8 cellular contexts compared by ENCODE assay signal in the genomic region with DNA sequence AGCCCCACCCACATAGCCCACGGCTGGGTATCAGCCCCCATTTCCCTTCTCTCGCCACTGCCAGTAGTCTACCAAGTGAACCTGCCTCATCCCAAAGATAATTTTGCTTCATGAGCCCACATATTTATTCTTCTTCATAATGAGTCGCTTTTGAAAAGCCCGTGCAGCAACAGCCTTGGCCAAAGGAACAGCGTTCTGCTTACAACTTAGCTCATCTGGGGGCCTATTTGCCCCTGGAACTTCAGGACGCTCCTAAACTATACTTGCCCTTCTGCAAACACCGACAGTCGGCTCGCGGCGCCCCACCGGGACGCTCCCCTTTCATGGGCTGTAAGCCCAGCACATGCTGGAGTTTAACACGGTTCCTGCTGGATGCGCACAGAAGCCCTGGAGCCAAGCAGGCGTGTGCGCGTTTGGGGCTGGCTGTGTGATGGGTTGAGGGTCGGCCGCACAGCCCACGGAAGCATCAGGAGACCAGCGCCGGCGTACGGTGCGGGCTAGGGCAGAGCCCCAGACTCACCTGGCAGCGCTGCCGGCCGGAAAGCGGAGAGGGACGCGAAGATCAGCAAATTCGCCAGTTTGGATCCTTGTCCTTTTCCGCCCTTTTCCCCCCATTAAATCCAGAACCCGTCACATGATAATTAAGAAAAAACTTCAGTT. TPM values are rescaled to one million over a fixed set of nuclear protein-coding genes. Genes with fewer than 3 reads are reported as not detected.
DNase-seq lines count a peak whose midpoint lies in the region; ATAC-seq, FAIRE-seq and TF ChIP-seq lines count a peak whose summit lies in the region.

No MANE protein-coding gene starts in this region.

- H3K4me3 Mint-ChIP-seq in CD8-positive, alpha-beta memory T cell = peak overlapping the region; percentile 91 to 99 (median 96)
- H3K4me3 Mint-ChIP-seq in activated CD4-positive, alpha-beta memory T cell treated with anti-CD3 and anti-CD28 coated beads, Interleukin-2, amount 10 ng/mL, durations not matched to agents 7 days and 5 days = peak overlapping the region; percentile 92

- peak overlapping the region; percentile 91 for H3K4me3 ChIP-seq in CD8-positive, alpha-beta memory T cell (ENCODE audit: low read length)
- peak overlapping the region; percentile 97 for H3K4me3 ChIP-seq in left ventricle myocardium inferior

- H3K9me3 ChIP-seq in CD8-positive, alpha-beta memory T cell (ENCODE audit: low read length) = no peaks in the 10 kb centered on the region
- H3K9me3 ChIP-seq in left ventricle myocardium inferior (replicated peaks) = no peaks in the 10 kb centered on the region

- peaks cover 68 to 83% (median 79%) of the 10 kb centered on the region in 3 donors for H3K4me1 Mint-ChIP-seq in CD8-positive, alpha-beta memory T cell
- H3K4me1 Mint-ChIP-seq in activated CD4-positive, alpha-beta memory T cell treated with anti-CD3 and anti-CD28 coated beads, Interleukin-2, amount 10 ng/mL, durations not matched to agents 7 days and 5 days = peaks cover 61% of the 10 kb centered on the region

- H3K36me3 Mint-ChIP-seq in CD8-positive, alpha-beta memory T cell = peaks cover 0 to 28% (median 4%) of the 10 kb centered on the region in 3 donors
- H3K36me3 Mint-ChIP-seq in activated CD4-positive, alpha-beta memory T cell treated with anti-CD3 and anti-CD28 coated beads, Interleukin-2, amount 10 ng/mL, durations not matched to agents 7 days and 5 days (ENCODE audit: low read depth) = peaks cover 67% of the 10 kb centered on the region

- peak overlapping the region; percentile 82 for H3K27ac ChIP-seq in CD8-positive, alpha-beta memory T cell (ENCODE audit: low read depth, low read length)
- peak overlapping the region; percentile 88 for H3K27ac ChIP-seq in left ventricle myocardium inferior (replicated peaks)

- TF ChIP-seq CTCF in left ventricle myocardium inferior (IDR thresholded peaks at IDR 0.05; ENCODE audit: borderline replicate concordance) = no peak
- no peak for TF ChIP-seq CTCF in D721Med (IDR thresholded peaks at IDR 0.05; ENCODE audit: insufficient read depth, missing control alignments)

- CTCF ChIA-PET in CD8-positive, alpha-beta memory T cell (lab: Charles Lee) = interaction anchor here (0.8 to 1.8 kb wide), 4 partner anchors 15 to 139 kb away, joined by 3 to 5 read pairs (median 4); no protein-coding TSS in a partner anchor
- CTCF ChIA-PET in activated CD4-positive, alpha-beta memory T cell treated with anti-CD3 and anti-CD28 coated beads, Interleukin-2, amount 10 ng/mL, durations not matched to agents 7 days and 5 days (lab: Charles Lee) = interaction anchor here (0.6 to 2.5 kb wide), 11 partner anchors 12 to 146 kb away, joined by 3 to 13 read pairs (median 6); no protein-coding TSS in a partner anchor

- no peaks in the 10 kb centered on the region for H3K36me3 ChIP-seq in CD8-positive, alpha-beta memory T cell (ENCODE audit: insufficient read depth, low read length)
- peaks cover 15% of the 10 kb centered on the region for H3K36me3 ChIP-seq in left ventricle myocardium inferior

- peaks cover 45% of the 10 kb centered on the region for H3K4me1 ChIP-seq in CD8-positive, alpha-beta memory T cell (ENCODE audit: insufficient read depth, low read length)
- peaks cover 61% of the 10 kb centered on the region for H3K4me1 ChIP-seq in left ventricle myocardium inferior

- no peaks in the 10 kb centered on the region for H3K9me3 Mint-ChIP-seq in CD8-positive, alpha-beta memory T cell
- H3K9me3 Mint-ChIP-seq in activated CD4-positive, alpha-beta memory T cell treated with anti-CD3 and anti-CD28 coated beads, Interleukin-2, amount 10 ng/mL, durations not matched to agents 7 days and 5 days = no peaks in the 10 kb centered on the region

- H3K27me3 ChIP-seq in CD8-positive, alpha-beta memory T cell (ENCODE audit: insufficient read depth, low read length, poor library complexity, severe bottlenecking) = no peaks in the 10 kb centered on the region
- H3K27me3 ChIP-seq in left ventricle myocardium inferior (ENCODE audit: low read depth) = no peaks in the 10 kb centered on the region

- POLR2A ChIA-PET in CD8-positive, alpha-beta memory T cell (lab: Charles Lee) = interaction anchor here (0.7 to 1.1 kb wide), 4 partner anchors 14 to 222 kb away, joined by 3 to 5 read pairs (median 4); a partner anchor contains a TSS
- POLR2A ChIA-PET in activated CD4-positive, alpha-beta memory T cell treated with anti-CD3 and anti-CD28 coated beads, Interleukin-2, amount 10 ng/mL, durations not matched to agents 7 days and 5 days (lab: Charles Lee) = interaction anchor here (0.9 to 3.4 kb wide), 13 partner anchors 12 to 222 kb away, joined by 3 to 50 read pairs (median 6); a partner anchor contains a TSS

- FAIRE-seq in D721Med (lab: Jason Lieb, UNC) = no peak

- no peaks in the 10 kb centered on the region for H3K27me3 Mint-ChIP-seq in CD8-positive, alpha-beta memory T cell
- H3K27me3 Mint-ChIP-seq in activated CD4-positive, alpha-beta memory T cell treated with anti-CD3 and anti-CD28 coated beads, Interleukin-2, amount 10 ng/mL, durations not matched to agents 7 days and 5 days = no peaks in the 10 kb centered on the region

- no peak for DNase-seq in CD8-positive, alpha-beta memory T cell
- DNase-seq in activated CD4-positive, alpha-beta memory T cell treated with anti-CD3 and anti-CD28 coated beads, Interleukin-2, amount 10 ng/mL, durations not matched to agents 7 days and 5 days = no peak
- DNase-seq in left ventricle myocardium inferior (peak; percentile 35), sciatic nerve (ENCODE audit: low spot score) (no peak), D721Med (ENCODE audit: insufficient read length, low spot score) (no peak), DMS153 treated with DMSO at 0.1 percent for 48 hours (lab: John Stamatoyannopoulos, UW; ENCODE audit: unreplicated experiment) (no peak)

- intact Hi-C loops in left ventricle myocardium inferior (cut with micrococcal nuclease) (no loop called here), sciatic nerve (cut with DNase I) (no loop called here)

- ATAC-seq in GM19351 (IDR thresholded peaks at IDR 0.05; ENCODE audit: unreplicated experiment) (peak; percentile 28), HG03175 (IDR thresholded peaks at IDR 0.05; ENCODE audit: unreplicated experiment) (peak; percentile 32), sciatic nerve (peak; percentile 48)

- H3K27ac Mint-ChIP-seq in CD8-positive, alpha-beta memory T cell = peak overlapping the region; percentile 70 to 98 (median 93)
- peak overlapping the region; percentile 87 for H3K27ac Mint-ChIP-seq in activated CD4-positive, alpha-beta memory T cell treated with anti-CD3 and anti-CD28 coated beads, Interleukin-2, amount 10 ng/mL, durations not matched to agents 7 days and 5 days

RNA-seq across cellular contexts. Expression of a gene that starts 0.4 kb away (rescaled TPM):
- total RNA-seq in CD8-positive, alpha-beta memory T cell = 1 to 10 TPM; 7.6 to 8.9 TPM
- polyA plus RNA-seq in CD8-positive, alpha-beta memory T cell = 24.2 TPM
- 10 to 100 TPM; 25.0 to 25.4 TPM for total RNA-seq in activated CD4-positive, alpha-beta memory T cell treated with anti-CD3 and anti-CD28 coated beads, Interleukin-2, amount 10 ng/mL, durations not matched to agents 7 days and 5 days
- total RNA-seq in left ventricle myocardium inferior (8.2 TPM), sciatic nerve (10.1 TPM)

RNA-seq across cellular contexts. Expression of a gene that starts 0.7 kb away (rescaled TPM):
- 10 to 100 TPM; 39.3 to 44.5 TPM for total RNA-seq in CD8-positive, alpha-beta memory T cell
- polyA plus RNA-seq in CD8-positive, alpha-beta memory T cell = 13.7 TPM
- 10 to 100 TPM; 70.4 to 71.7 TPM for total RNA-seq in activated CD4-positive, alpha-beta memory T cell treated with anti-CD3 and anti-CD28 coated beads, Interleukin-2, amount 10 ng/mL, durations not matched to agents 7 days and 5 days
- total RNA-seq in left ventricle myocardium inferior = 22.1 TPM
- total RNA-seq in sciatic nerve = 17.9 TPM
